25 cellular contexts compared by ENCODE assay signal in genomic region chr10:99849057-99849456, GRCh38.
DNase-seq lines count a peak whose midpoint lies in the region; ATAC-seq and TF ChIP-seq lines count a peak whose summit lies in the region.
"Had no signal": no experiment of that assay in that cellular context is flagged by ENCODE, and none has a peak within 500 bp of the region (broad histone marks: within the 10 kb centered on the region; RNA-seq: fewer than 3 reads in every experiment).

No MANE protein-coding gene starts in this region.

- H3K4me3 Mint-ChIP-seq in Caco-2 (ENCODE audit: unreplicated experiment) = no peak overlapping the region
- H3K4me3 Mint-ChIP-seq: B cell; CD8-positive, alpha-beta T cell; HFFc6 had no signal

- peaks cover 19% of the 10 kb centered on the region for H3K4me1 ChIP-seq in Caco-2
- H3K4me1 ChIP-seq in Panc1 (ENCODE audit: control insufficient read depth, insufficient read depth, low read length) = peaks cover 19% of the 10 kb centered on the region
- no peaks in the 10 kb centered on the region for H3K4me1 ChIP-seq in MM.1S (ENCODE audit: low read length)

- BruUV-seq in Caco-2 (replicated peaks; lab: Mats Ljungman, UMichigan) (no TSS peak), Panc1 (replicated peaks; lab: Mats Ljungman, UMichigan) (no TSS peak)

- H3K36me3 ChIP-seq in Caco-2 (ENCODE audit: control insufficient read depth, insufficient read depth, low read length) = peaks cover 7% of the 10 kb centered on the region
- no peaks in the 10 kb centered on the region for H3K36me3 ChIP-seq in Panc1 (ENCODE audit: control insufficient read depth, insufficient read depth, low read length)
- no peaks in the 10 kb centered on the region for H3K36me3 ChIP-seq in MM.1S (replicated peaks; ENCODE audit: insufficient read depth, low read length)

- H3K27ac ChIP-seq in Panc1 (ENCODE audit: low read length) (peak overlapping the region; percentile 36; the same call in 1 of the 2 replicates), MM.1S (ENCODE audit: low read length) (no peak overlapping the region)
- H3K27ac ChIP-seq: C4-2B, RWPE1 had no signal

- H3K9ac ChIP-seq in MM.1S (ENCODE audit: low read length) = no peak overlapping the region

- no peaks in the 10 kb centered on the region for H3K9me3 Mint-ChIP-seq in Caco-2 (ENCODE audit: unreplicated experiment)
- H3K9me3 Mint-ChIP-seq: CD8-positive, alpha-beta T cell; HFFc6 had no signal

- H3F3A ChIP-seq in MM.1S (ENCODE audit: insufficient read depth, low read length) = no peaks in the 10 kb centered on the region

- no peaks in the 10 kb centered on the region for H4K20me1 ChIP-seq in MM.1S (ENCODE audit: insufficient read depth, low read length)

- H3K27ac Mint-ChIP-seq in Caco-2 (ENCODE audit: unreplicated experiment) = peak overlapping the region; percentile 10
- H3K27ac Mint-ChIP-seq: B cell; CD8-positive, alpha-beta T cell; HFFc6 had no signal

- H3K4me3 ChIP-seq in Caco-2 (ENCODE audit: low read depth, low read length) (no peak overlapping the region), Panc1 (ENCODE audit: low read depth in 2 of 2, low read length in 2 of 2) (no peak overlapping the region), MM.1S (ENCODE audit: low read length) (no peak overlapping the region)
- H3K4me3 ChIP-seq: GM12878 had no signal

- ATAC-seq in Panc1 (no peak), GM19035 (IDR thresholded peaks at IDR 0.05; ENCODE audit: unreplicated experiment) (no peak), GM18907 (IDR thresholded peaks at IDR 0.05; ENCODE audit: unreplicated experiment) (no peak)
- ATAC-seq: CD8-positive, alpha-beta T cell; GM12878 had no signal

- POLR2A ChIA-PET in Caco-2 (lab: Charles Lee) (no interaction called here), Panc1 (lab: Charles Lee) (no interaction called here)

- H3K27me3 Mint-ChIP-seq in Caco-2 (ENCODE audit: insufficient read depth, unreplicated experiment) = no peaks in the 10 kb centered on the region
- H3K27me3 Mint-ChIP-seq: B cell had no signal

- H3K4me2 ChIP-seq in MM.1S (ENCODE audit: low read depth, low read length) = no peak overlapping the region

- peaks cover 79% of the 10 kb centered on the region for H3K36me3 Mint-ChIP-seq in Caco-2 (ENCODE audit: insufficient read depth, unreplicated experiment)

- no peaks in the 10 kb centered on the region for H3K9me2 ChIP-seq in MM.1S (replicated peaks; ENCODE audit: insufficient read depth, low read length)

- in situ Hi-C loops in Panc1 (cut with HindIII; ENCODE audit: low pct_unique_long_range_greater_than_20kb, low sequenced_read_pairs) = no loop called here

- intact Hi-C loops in Caco-2 (cut with micrococcal nuclease; ENCODE audit: unreplicated experiment) (loop anchor here (1.0 to 5.0 kb wide), 3 partner anchors 38 to 338 kb away; partner anchors contain the start of gene ERLIN1), Panc1 (cut with micrococcal nuclease; ENCODE audit: unreplicated experiment) (loop anchor here (5.0 to 10.0 kb wide), 3 partner anchors 118 to 336 kb away; partner anchors contain the start of gene ERLIN1)

- H3K4me1 Mint-ChIP-seq in Caco-2 (ENCODE audit: low read depth, unreplicated experiment) = peaks cover 18% of the 10 kb centered on the region

- DNase-seq in Caco-2 (no peak), Panc1 (ENCODE audit: low read depth, low spot score) (no peak), iPS-NIHi7 (ENCODE audit: extremely low spot score) (peak; percentile 1), MM.1S (no peak), NCI-H226 (no peak)
- DNase-seq: CD8-positive, alpha-beta T cell; DMS 273 treated with DMSO at 0.1 percent for 48 hours; DMS79; EL; GDM1; H7; HFFc6; NCI-H1092; NCI-H1417 treated with DMSO at 0.1 percent for 48 hours; NCI-H1694 treated with DMSO at 0.1 percent for 48 hours; NCI-H2081; NCI-H2227 treated with DMSO at 0.1 percent for 48 hours; NCI-H510A; SHP77 had no signal

- no peaks in the 10 kb centered on the region for H3K79me2 ChIP-seq in MM.1S (ENCODE audit: low read length)

- no peak overlapping the region for H2AFZ ChIP-seq in MM.1S (ENCODE audit: low read length)

- H3K9me3 ChIP-seq in Caco-2 (no peaks in the 10 kb centered on the region), Panc1 (ENCODE audit: control insufficient read depth, insufficient read depth, low read depth, low read length) (no peaks in the 10 kb centered on the region), MM.1S (replicated peaks; ENCODE audit: insufficient read depth, low read length) (no peaks in the 10 kb centered on the region)

- CTCF ChIA-PET in Caco-2 (lab: Charles Lee) = interaction anchor here (0.8 to 0.9 kb wide), 2 partner anchors 11 to 116 kb away, joined by 3 read pairs; no protein-coding TSS in a partner anchor
- CTCF ChIA-PET in Panc1 (lab: Charles Lee) = no interaction called here

- TF ChIP-seq CTCF in Caco-2 (IDR thresholded peaks at IDR 0.05; ENCODE audit: insufficient read depth in 1 of 2, low read depth in 1 of 2, low read length in 1 of 2, severe bottlenecking in 1 of 2, unreplicated experiment in 1 of 2) (no peak), Panc1 (IDR thresholded peaks at IDR 0.05) (no peak), MM.1S (IDR thresholded peaks at IDR 0.05; ENCODE audit: low read length) (no peak)

- no peaks in the 10 kb centered on the region for H3K27me3 ChIP-seq in Caco-2 (replicated peaks; ENCODE audit: control insufficient read depth, insufficient read depth, low read length)
- H3K27me3 ChIP-seq in Panc1 (ENCODE audit: control insufficient read depth, insufficient read depth, low read length) = no peaks in the 10 kb centered on the region
- no peaks in the 10 kb centered on the region for H3K27me3 ChIP-seq in MM.1S (replicated peaks; ENCODE audit: insufficient read depth, low read length)
